ENCODE assay signal across 9 cellular contexts in genomic region chr7:156490021-156490800, GRCh38.
"Had no signal": no experiment of that assay in that cellular context is flagged by ENCODE, and none has a peak within 500 bp of the region (broad histone marks: within the 10 kb centered on the region; RNA-seq: fewer than 3 reads in every experiment).

No MANE protein-coding gene starts in this region.

- ATAC-seq: GM23338, HCT116 had no signal

- DNase-seq: GM23248, GOT3, H7, H9, HCEC 1CT, HFFc6 had no signal

- H3K27ac ChIP-seq: GM23248 had no signal

- H3K9me3 ChIP-seq: HAP-1 had no signal

- H3K4me1 ChIP-seq: HAP-1 had no signal

- H3K36me3 ChIP-seq: HAP-1 had no signal

- H3K4me3 ChIP-seq: GM23248, GM23338, HAP-1 had no signal
